ENCODE assay signal across 10 cellular contexts in the genomic region with DNA sequence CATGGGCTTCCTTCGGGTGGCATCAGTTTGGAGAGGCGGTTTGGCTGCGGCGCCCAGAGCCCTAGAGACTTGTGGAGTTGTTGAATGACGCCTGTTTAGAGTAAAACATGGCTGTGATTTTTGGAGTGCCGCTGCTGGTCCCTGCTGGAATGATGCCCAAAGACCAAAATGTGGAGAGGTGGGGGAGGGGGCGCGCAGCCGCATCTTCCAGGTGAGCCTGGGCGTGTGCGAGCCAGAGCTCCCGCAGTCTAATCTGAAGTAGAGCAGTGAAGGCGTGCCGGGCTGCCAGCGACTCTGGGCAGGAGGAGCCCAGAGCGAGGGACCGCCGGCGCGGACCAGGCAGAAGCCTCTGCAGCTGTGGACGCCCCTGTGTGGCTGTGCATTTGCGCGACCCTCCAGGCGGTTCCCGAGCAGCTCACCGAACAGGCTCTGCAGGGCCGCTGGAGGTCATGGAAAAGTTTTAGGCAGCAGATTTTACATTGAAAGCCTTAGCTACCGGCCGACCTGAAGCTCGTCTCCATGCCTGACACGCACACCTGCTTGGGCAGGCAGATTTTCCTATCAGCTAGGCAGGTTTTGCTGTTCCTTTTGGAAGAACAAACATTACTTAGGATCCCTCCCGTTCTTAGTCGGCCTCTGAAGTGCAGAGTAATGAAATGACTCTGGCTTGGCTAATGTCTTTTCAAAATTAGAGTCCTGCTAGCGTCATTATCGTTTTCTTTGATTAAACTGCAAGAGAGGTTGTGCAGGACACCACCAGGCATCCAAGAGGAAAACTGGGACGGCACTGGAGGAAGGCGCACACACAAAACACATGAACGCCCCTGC.
DNase-seq lines count a peak whose midpoint lies in the region; ATAC-seq and TF ChIP-seq lines count a peak whose summit lies in the region.
"Had no signal": no experiment of that assay in that cellular context is flagged by ENCODE, and none has a peak within 500 bp of the region (broad histone marks: within the 10 kb centered on the region; RNA-seq: fewer than 3 reads in every experiment).

No MANE protein-coding gene starts in this region.

- no peak for TF ChIP-seq EP300 in gastroesophageal sphincter (IDR thresholded peaks at IDR 0.05)

- H3K27ac ChIP-seq in Panc1 (ENCODE audit: low read length): no peak overlapping the region
- H3K27ac ChIP-seq in heart right ventricle: peak overlapping the region; percentile 51 to 90 (median 76)
- no peak overlapping the region for H3K27ac ChIP-seq in trophoblast cell (ENCODE audit: low read depth, low read length)
- no peak overlapping the region for H3K27ac ChIP-seq in gastroesophageal sphincter
- H3K27ac ChIP-seq: Peyer's patch had no signal

- no peak overlapping the region for H4K8ac ChIP-seq in trophoblast cell (ENCODE audit: low read depth, low read length)

- CTCF ChIA-PET in Panc1 (lab: Charles Lee): no interaction called here

- BruUV-seq in Panc1 (replicated peaks; lab: Mats Ljungman, UMichigan): no TSS peak

- H3K9me3 ChIP-seq in Panc1 (ENCODE audit: control insufficient read depth, insufficient read depth, low read depth, low read length) (no peaks in the 10 kb centered on the region), heart right ventricle (no peaks in the 10 kb centered on the region), trophoblast cell (ENCODE audit: insufficient read depth, low read depth, low read length) (no peaks in the 10 kb centered on the region), gastroesophageal sphincter (no peaks in the 10 kb centered on the region)
- H3K9me3 ChIP-seq: Peyer's patch had no signal

- DNase-seq in DMS114 treated with DMSO at 0.1 percent for 48 hours (lab: John Stamatoyannopoulos, UW; ENCODE audit: unreplicated experiment) (peak; percentile 22), Panc1 (ENCODE audit: low read depth, low spot score) (no peak), heart right ventricle (peak; percentile 18 to 30), trophoblast cell (peak in 1 of 2 donors; percentile 5), EL (no peak), mesenteric fat pad (ENCODE audit: low spot score) (no peak)
- DNase-seq: activated CD8-positive, alpha-beta memory T cell treated with anti-CD3 and anti-CD28 coated beads, Interleukin-2, amount 10 ng/mL, durations not matched to agents 7 days and 5 days had no signal

- H3K4me3 ChIP-seq in Panc1 (ENCODE audit: low read depth in 2 of 2, low read length in 2 of 2) (peak overlapping the region; percentile 4 to 34; a peak in 1 of 4 replicates), heart right ventricle (peak overlapping the region; percentile 40 to 78 (median 70)), trophoblast cell (ENCODE audit: low read depth, low read length) (no peak overlapping the region), gastroesophageal sphincter (peak overlapping the region in 1 of 2 donors; percentile 55)

- H3K23ac ChIP-seq in trophoblast cell (ENCODE audit: low read length): no peak overlapping the region

- 9 to 17% methylated on average over 38 of the region's 38 CpGs for WGBS in heart right ventricle, 2 donors
- WGBS in trophoblast cell (ENCODE audit: extremely low coverage, insufficient coverage, insufficient read length): no CpG with 5 or more reads among the region's 38 CpGs
- WGBS in gastroesophageal sphincter (ENCODE audit: low coverage in 1 of 2), 2 donors: 0 to 50% methylated on average over 1 to 13 of the region's 38 CpGs

- H3K4me1 ChIP-seq in Panc1 (ENCODE audit: control insufficient read depth, insufficient read depth, low read length): peaks cover 8% of the 10 kb centered on the region
- H3K4me1 ChIP-seq in heart right ventricle: peaks cover 9 to 46% (median 30%) of the 10 kb centered on the region in 9 donors
- H3K4me1 ChIP-seq in trophoblast cell (ENCODE audit: control insufficient read depth in 1 of 2, insufficient read depth in 2 of 2, low read length in 2 of 2): peaks cover 17% of the 10 kb centered on the region in 2 experiments
- H3K4me1 ChIP-seq in gastroesophageal sphincter: peaks cover 0 to 25% (median 3%) of the 10 kb centered on the region in 3 donors

- no peak overlapping the region for H3K4ac ChIP-seq in trophoblast cell (ENCODE audit: low read depth, low read length)

- H2BK120ac ChIP-seq in trophoblast cell (ENCODE audit: insufficient read depth, low read length, poor library complexity): no peak overlapping the region

- H3K4me2 ChIP-seq in trophoblast cell (ENCODE audit: low read length): peak overlapping the region; percentile 74

- peak; percentile 74 for ATAC-seq in Panc1
- ATAC-seq in heart right ventricle: peak; percentile 28 to 75 (median 62)
- no peak for ATAC-seq in gastroesophageal sphincter
- ATAC-seq in HG03039 (IDR thresholded peaks at IDR 0.05; ENCODE audit: unreplicated experiment): no peak
- ATAC-seq: activated CD8-positive, alpha-beta memory T cell treated with anti-CD3 and anti-CD28 coated beads, Interleukin-2, amount 10 ng/mL, durations not matched to agents 7 days and 5 days had no signal

- no peak overlapping the region for H3K14ac ChIP-seq in trophoblast cell (ENCODE audit: low read length)

- no peak overlapping the region for H4K91ac ChIP-seq in trophoblast cell (ENCODE audit: low read depth, low read length)

- H2AK5ac ChIP-seq in trophoblast cell (ENCODE audit: low read length): no peak overlapping the region

- H3K18ac ChIP-seq in trophoblast cell (ENCODE audit: low read length): no peak overlapping the region

- no peaks in the 10 kb centered on the region for H3K79me1 ChIP-seq in trophoblast cell (ENCODE audit: low read length)

- H2AFZ ChIP-seq in trophoblast cell (ENCODE audit: insufficient read depth, low read length, poor library complexity): no peak overlapping the region

- POLR2A ChIA-PET in Panc1 (lab: Charles Lee): no interaction called here

- in situ Hi-C loops in Panc1 (cut with HindIII; ENCODE audit: low pct_unique_long_range_greater_than_20kb, low sequenced_read_pairs): no loop called here

- intact Hi-C loops in Panc1 (cut with micrococcal nuclease; ENCODE audit: unreplicated experiment): no loop called here
- intact Hi-C loops in heart right ventricle (cut with DNase I): loop anchor here in 5 of 10 donors (5.0 to 10.0 kb wide), 6 partner anchors 52 to 318 kb away; no protein-coding TSS in a partner anchor

- no peak for TF ChIP-seq POLR2A in gastroesophageal sphincter (IDR thresholded peaks at IDR 0.05)

- no peak overlapping the region for H2BK12ac ChIP-seq in trophoblast cell (ENCODE audit: low read length)

- H2BK5ac ChIP-seq in trophoblast cell (ENCODE audit: low read depth, low read length, poor library complexity): no peak overlapping the region

- no peak overlapping the region for H3K9ac ChIP-seq in trophoblast cell (ENCODE audit: low read length)

- peaks cover 51% of the 10 kb centered on the region for H3K27me3 ChIP-seq in Panc1 (ENCODE audit: control insufficient read depth, insufficient read depth, low read length)
- H3K27me3 ChIP-seq in heart right ventricle: peaks cover 0 to 28% (median 0%) of the 10 kb centered on the region in 7 donors
- H3K27me3 ChIP-seq in trophoblast cell (ENCODE audit: insufficient read depth, low read length): peaks cover 27% of the 10 kb centered on the region
- peaks cover 57% of the 10 kb centered on the region for H3K27me3 ChIP-seq in gastroesophageal sphincter
- H3K27me3 ChIP-seq: Peyer's patch had no signal

- no peak overlapping the region for H4K12ac ChIP-seq in trophoblast cell (ENCODE audit: low read depth, low read length)

- no peak for TF ChIP-seq CTCF in Panc1 (IDR thresholded peaks at IDR 0.05)
- no peak for TF ChIP-seq CTCF in heart right ventricle (IDR thresholded peaks at IDR 0.05)
- no peak for TF ChIP-seq CTCF in gastroesophageal sphincter (IDR thresholded peaks at IDR 0.05)

- no peaks in the 10 kb centered on the region for H3K36me3 ChIP-seq in Panc1 (ENCODE audit: control insufficient read depth, insufficient read depth, low read length)
- no peaks in the 10 kb centered on the region for H3K36me3 ChIP-seq in heart right ventricle
- no peaks in the 10 kb centered on the region for H3K36me3 ChIP-seq in trophoblast cell (ENCODE audit: control insufficient read depth in 1 of 2, insufficient read depth in 2 of 2, low read length in 2 of 2)
- H3K36me3 ChIP-seq in gastroesophageal sphincter: no peaks in the 10 kb centered on the region
- H3K36me3 ChIP-seq: Peyer's patch had no signal

- H3K79me2 ChIP-seq in trophoblast cell (ENCODE audit: control insufficient read depth, insufficient read depth, low read length, poor library complexity): no peaks in the 10 kb centered on the region

Comparison
In these comparisons a context has a peak if more than half of its experiments do, and no peak if none do; other contexts are left out.
1. DNase-seq: peak in DMS114 treated with DMSO at 0.1 percent for 48 hours (single experiment) and heart right ventricle (2 of 2); none in Panc1 (single experiment), EL (single experiment) and mesenteric fat pad (single experiment).
2. ATAC-seq: peak in Panc1 (single experiment) and heart right ventricle (8 of 8); none in gastroesophageal sphincter (single experiment) and HG03039 (single experiment).
3. H3K27ac ChIP-seq: peak in heart right ventricle (10 of 10); none in Panc1 (single experiment), trophoblast cell (single experiment) and gastroesophageal sphincter (0 of 4).